17 cellular contexts compared by ENCODE assay signal in genomic region chr2:231128541-231128940, GRCh38. TPM values are rescaled to one million over a fixed set of nuclear protein-coding genes. Genes with fewer than 3 reads are reported as not detected.
"Had no signal": no experiment of that assay in that cellular context is flagged by ENCODE, and none has a peak within 500 bp of the region (broad histone marks: within the 10 kb centered on the region; RNA-seq: fewer than 3 reads in every experiment).

No MANE protein-coding gene starts in this region.

- ATAC-seq: activated naive CD8-positive, alpha-beta T cell treated with anti-CD3 and anti-CD28 coated beads, Interleukin-2, amount 50 U/mL, for 24 hours; effector memory CD8-positive, alpha-beta T cell; gastrocnemius medialis; heart left ventricle; left colon; naive thymus-derived CD8-positive, alpha-beta T cell; sciatic nerve; upper lobe of right lung had no signal

- H3K9me3 ChIP-seq: gastrocnemius medialis, heart left ventricle, spleen, upper lobe of right lung had no signal

- H3K27me3 ChIP-seq: gastrocnemius medialis, heart left ventricle, spleen, upper lobe of right lung had no signal

- H3K4me3 ChIP-seq: gastrocnemius medialis, heart left ventricle, lung, spleen, upper lobe of right lung had no signal

- H3K27ac Mint-ChIP-seq: activated naive CD8-positive, alpha-beta T cell treated with anti-CD3 and anti-CD28 coated beads, Interleukin-2, amount 50 U/mL, for 24 hours; effector memory CD8-positive, alpha-beta T cell; stimulated activated naive CD8-positive, alpha-beta T cell treated with anti-CD3 and anti-CD28 coated beads, Interleukin-15, Interleukin-2, amounts not matched to agents 100 ng/mL and 50 ng/mL, for 24 hours had no signal

- H3K9me3 Mint-ChIP-seq: activated naive CD8-positive, alpha-beta T cell treated with anti-CD3 and anti-CD28 coated beads, Interleukin-2, amount 50 U/mL, for 24 hours; effector memory CD8-positive, alpha-beta T cell; naive thymus-derived CD8-positive, alpha-beta T cell; stimulated activated naive CD8-positive, alpha-beta T cell treated with anti-CD3 and anti-CD28 coated beads, Interleukin-15, Interleukin-2, amounts not matched to agents 100 ng/mL and 50 ng/mL, for 24 hours had no signal

- H3K36me3 ChIP-seq: gastrocnemius medialis, heart left ventricle, spleen, upper lobe of right lung had no signal

- H3K27me3 Mint-ChIP-seq: activated naive CD8-positive, alpha-beta T cell treated with anti-CD3 and anti-CD28 coated beads, Interleukin-2, amount 50 U/mL, for 24 hours; effector memory CD8-positive, alpha-beta T cell; naive thymus-derived CD8-positive, alpha-beta T cell; stimulated activated naive CD8-positive, alpha-beta T cell treated with anti-CD3 and anti-CD28 coated beads, Interleukin-15, Interleukin-2, amounts not matched to agents 100 ng/mL and 50 ng/mL, for 24 hours had no signal

- DNase-seq: activated CD4-positive, alpha-beta T cell treated with anti-CD3 and anti-CD28 coated beads, Interleukin-2, amount 50 U/mL, for 1 hour; activated CD8-positive, alpha-beta memory T cell treated with anti-CD3 and anti-CD28 coated beads for 24 hours; activated naive CD4-positive, alpha-beta T cell; activated naive CD8-positive, alpha-beta T cell treated with anti-CD3 and anti-CD28 coated beads, Interleukin-2, amount 50 U/mL, for 24 hours; aorta; dermis blood vessel endothelial cell; effector memory CD8-positive, alpha-beta T cell; gastrocnemius medialis; heart left ventricle; left colon; naive thymus-derived CD8-positive, alpha-beta T cell; spleen; upper lobe of right lung had no signal

- H3K27ac ChIP-seq: gastrocnemius medialis, heart left ventricle, spleen, upper lobe of right lung had no signal

- H3K4me3 Mint-ChIP-seq: activated naive CD8-positive, alpha-beta T cell treated with anti-CD3 and anti-CD28 coated beads, Interleukin-2, amount 50 U/mL, for 24 hours; effector memory CD8-positive, alpha-beta T cell; naive thymus-derived CD8-positive, alpha-beta T cell; stimulated activated naive CD8-positive, alpha-beta T cell treated with anti-CD3 and anti-CD28 coated beads, Interleukin-15, Interleukin-2, amounts not matched to agents 100 ng/mL and 50 ng/mL, for 24 hours had no signal

RNA-seq across cellular contexts. Expression of gene HTR2B, which starts 3.7 kb away (rescaled TPM):
- total RNA-seq: epithelial cell of proximal tubule; naive thymus-derived CD8-positive, alpha-beta T cell had no signal
